10 cellular contexts compared by ENCODE assay signal in the genomic region with DNA sequence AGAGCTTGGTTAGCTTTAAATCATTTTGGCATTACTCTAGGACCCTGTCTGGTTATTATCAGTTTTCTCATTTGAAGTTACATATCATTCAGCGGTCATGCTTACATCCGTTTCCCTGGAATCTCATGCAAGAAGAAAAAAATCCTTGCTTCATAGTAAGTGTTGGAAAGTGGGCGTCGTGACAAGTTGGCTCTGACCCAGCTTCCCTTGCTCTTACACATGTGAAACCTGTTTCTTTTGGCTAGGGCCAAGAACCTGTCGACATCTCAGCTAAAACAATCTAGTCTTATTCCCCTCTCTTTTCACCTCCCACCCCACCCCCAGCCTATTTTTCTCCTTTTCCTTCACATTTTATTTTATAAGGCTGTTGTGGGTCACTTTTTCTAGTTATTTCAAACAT. TPM values are rescaled to one million over a fixed set of nuclear protein-coding genes. Genes with fewer than 3 reads are reported as not detected.
DNase-seq lines count a peak whose midpoint lies in the region; ATAC-seq and TF ChIP-seq lines count a peak whose summit lies in the region.
"Had no signal": no experiment of that assay in that cellular context is flagged by ENCODE, and none has a peak within 500 bp of the region (broad histone marks: within the 10 kb centered on the region; RNA-seq: fewer than 3 reads in every experiment).

No MANE protein-coding gene starts in this region.

- no peak overlapping the region for H3K14ac ChIP-seq in IMR-90 (replicated peaks; ENCODE audit: low read depth, low read length)

- H2BK15ac ChIP-seq in IMR-90 (ENCODE audit: low read depth, low read length), result no peak overlapping the region

- no peaks in the 10 kb centered on the region for H3K9me1 ChIP-seq in IMR-90 (ENCODE audit: insufficient read depth, low read length)

- no peak overlapping the region for H3K9ac ChIP-seq in IMR-90 (ENCODE audit: low read depth, low read length)

- H3K4me1 ChIP-seq in IMR-90 (ENCODE audit: control insufficient read depth, insufficient read depth, low read length) (no peaks in the 10 kb centered on the region), breast epithelium (no peaks in the 10 kb centered on the region), left ventricle myocardium inferior (peaks cover 68% of the 10 kb centered on the region)
- H3K4me1 ChIP-seq: foreskin keratinocyte had no signal

- no peak overlapping the region for H2BK20ac ChIP-seq in IMR-90 (ENCODE audit: low read depth, low read length)

- BruUV-seq in IMR-90 (replicated peaks; lab: Mats Ljungman, UMichigan), result no TSS peak

- peaks cover 3 to 4% of the 10 kb centered on the region in 2 experiments; a peak in 2 of 4 replicates for H3K79me1 ChIP-seq in IMR-90 (ENCODE audit: low read depth in 1 of 2, low read length in 2 of 2)

- H3K36me3 ChIP-seq in IMR-90 (ENCODE audit: control insufficient read depth, insufficient read depth, low read length) (no peaks in the 10 kb centered on the region), breast epithelium (no peaks in the 10 kb centered on the region), left ventricle myocardium inferior (no peaks in the 10 kb centered on the region)
- H3K36me3 ChIP-seq: spleen had no signal

- TF ChIP-seq POLR2A in IMR-90 (IDR thresholded peaks at IDR 0.05; ENCODE audit: low read depth, low read length), result no peak
- TF ChIP-seq POLR2A in breast epithelium (IDR thresholded peaks at IDR 0.05), result no peak

- H4K91ac ChIP-seq in IMR-90 (ENCODE audit: insufficient read depth, low read depth, low read length), result no peak overlapping the region

- TF ChIP-seq RAD21 in IMR-90 (IDR thresholded peaks at IDR 0.05; ENCODE audit: low read length), result no peak

- dilution Hi-C loops in IMR-90 (cut with HindIII; ENCODE audit: low sequenced_read_pairs, unreplicated experiment), result no loop called here

- H3K9me3 ChIP-seq in IMR-90 (ENCODE audit: control insufficient read depth, insufficient read depth, low read length) (no peaks in the 10 kb centered on the region), breast epithelium (no peaks in the 10 kb centered on the region), left ventricle myocardium inferior (replicated peaks) (no peaks in the 10 kb centered on the region)
- H3K9me3 ChIP-seq: spleen had no signal

- no peak overlapping the region for H2AK9ac ChIP-seq in IMR-90 (replicated peaks; ENCODE audit: low read depth, low read length, poor library complexity)

- no peak overlapping the region for H2AFZ ChIP-seq in IMR-90 (replicated peaks; ENCODE audit: low read length, poor library complexity)

- H3K4me3 ChIP-seq in IMR-90 (ENCODE audit: insufficient read depth, low read depth, low read length) (no peak overlapping the region), breast epithelium (no peak overlapping the region), left ventricle myocardium inferior (no peak overlapping the region)
- H3K4me3 ChIP-seq: spleen had no signal

- no peak overlapping the region for H4K8ac ChIP-seq in IMR-90 (ENCODE audit: low read depth in 2 of 2, low read length in 2 of 2)

- no peak overlapping the region for H2BK120ac ChIP-seq in IMR-90 (ENCODE audit: low read depth, low read length)

- intact Hi-C loops in IMR-90 (cut with micrococcal nuclease) (no loop called here), breast epithelium (cut with DNase I; ENCODE audit: low total_unique reads) (no loop called here), left ventricle myocardium inferior (cut with micrococcal nuclease) (no loop called here)

- H2AK5ac ChIP-seq in IMR-90 (ENCODE audit: low read depth, low read length), result no peak overlapping the region

- H3K18ac ChIP-seq in IMR-90 (ENCODE audit: low read depth, low read length), result no peak overlapping the region

- TF ChIP-seq CTCF in IMR-90 (conservative IDR thresholded peaks at IDR 0.05; ENCODE audit: low read depth, low read length) (no peak), breast epithelium (IDR thresholded peaks at IDR 0.05) (no peak), left ventricle myocardium inferior (IDR thresholded peaks at IDR 0.05; ENCODE audit: borderline replicate concordance) (no peak)

- no peak overlapping the region for H3K4me2 ChIP-seq in IMR-90 (ENCODE audit: low read depth, low read length)

- no CpG with 5 or more reads among the region's 5 CpGs for WGBS in IMR-90 (ENCODE audit: extremely low coverage in 2 of 2, insufficient read length in 1 of 2), 2 experiments

- H3K4ac ChIP-seq in IMR-90 (ENCODE audit: low read depth, low read length), result no peak overlapping the region

- CTCF ChIA-PET in IMR-90 (lab: Yijun Ruan, JAX), result interaction anchor here (0.9 to 1.3 kb wide), 2 partner anchors 9 to 38 kb away, joined by 3 read pairs; no protein-coding TSS in a partner anchor

- in situ Hi-C loops in IMR-90 (cut with MboI; ENCODE audit: low sequenced_read_pairs), result no loop called here

- H2BK5ac ChIP-seq in IMR-90 (ENCODE audit: low read depth, low read length, poor library complexity, severe bottlenecking), result no peak overlapping the region

- H4K20me1 ChIP-seq in IMR-90 (ENCODE audit: insufficient read depth, low read length), result no peaks in the 10 kb centered on the region; the same call in 1 of the 2 replicates

- H3K27ac ChIP-seq in IMR-90 (ENCODE audit: insufficient read depth, low read length), result no peak overlapping the region
- no peak overlapping the region for H3K27ac ChIP-seq in breast epithelium
- H3K27ac ChIP-seq in left ventricle myocardium inferior (replicated peaks), result peak overlapping the region; percentile 72
- H3K27ac ChIP-seq: foreskin keratinocyte had no signal

- H4K5ac ChIP-seq in IMR-90 (ENCODE audit: low read depth, low read length), result no peak overlapping the region

- no peak overlapping the region for H3K56ac ChIP-seq in IMR-90 (ENCODE audit: extremely low read depth, insufficient read depth, low read length)

- ATAC-seq in IMR-90 (ENCODE audit: low read depth), result no peak
- ATAC-seq: foreskin keratinocyte had no signal

- H3K27me3 ChIP-seq in IMR-90 (ENCODE audit: control insufficient read depth, insufficient read depth, low read length) (no peaks in the 10 kb centered on the region), breast epithelium (no peaks in the 10 kb centered on the region), left ventricle myocardium inferior (ENCODE audit: low read depth) (no peaks in the 10 kb centered on the region)
- H3K27me3 ChIP-seq: foreskin keratinocyte, spleen had no signal

- no peak overlapping the region for H3K23ac ChIP-seq in IMR-90 (ENCODE audit: low read depth, low read length)

- DNase-seq in IMR-90, result peak; percentile 59
- DNase-seq in breast epithelium (ENCODE audit: low spot score in 2 of 2), result peak; percentile 70 to 72
- DNase-seq in left ventricle myocardium inferior, result peak; percentile 88
- peak; percentile 78 for DNase-seq in pulmonary artery endothelial cell (ENCODE audit: low read depth, low spot score)
- DNase-seq in stimulated activated CD4-positive, alpha-beta T cell treated with anti-CD3 and anti-CD28 coated beads, Interleukin-4, amount 100 ng/mL, for 24 hours, result no peak
- DNase-seq in stimulated activated CD4-positive, alpha-beta T cell treated with anti-CD3 and anti-CD28 coated beads, Interleukin-2, amount 100 ng/mL, for 24 hours, result no peak
- DNase-seq in central memory CD4-positive, alpha-beta T cell, result no peak
- DNase-seq in GF-D8 (lab: John Stamatoyannopoulos, UW), result no peak
- DNase-seq: foreskin keratinocyte, spleen had no signal

- POLR2A ChIA-PET in IMR-90 (lab: Charles Lee; ENCODE audit: unreplicated experiment), result no interaction called here

TF ChIP-seq in IMR-90, 13 proteins besides CTCF, POLR2A, EP300 and RAD21:
- no peak for TF ChIP-seq FOS (IDR thresholded peaks at IDR 0.05; ENCODE audit: low read depth, low read length)
- no peak for TF ChIP-seq MAZ (IDR thresholded peaks at IDR 0.05; ENCODE audit: borderline replicate concordance, low read depth, low read length)
- TF ChIP-seq RCOR1 (IDR thresholded peaks at IDR 0.05; ENCODE audit: insufficient replicate concordance, low read length), result no peak
- no peak for TF ChIP-seq MXI1 (IDR thresholded peaks at IDR 0.05; ENCODE audit: borderline replicate concordance, low read depth, low read length)

RNA-seq across cellular contexts. Expression of a gene that starts 45.5 kb away (rescaled TPM):
- total RNA-seq in IMR-90 (2012; rRNA removed) (7.5 and 7.8 TPM in 2 replicates), breast epithelium (10 to 100 TPM; 18.2 to 26.5 (median 23.4) TPM), left ventricle myocardium inferior (33.5 TPM), pulmonary artery endothelial cell (10.2 and 17.5 TPM in 2 replicates)
- 7.1 and 7.2 TPM in 2 replicates for polyA plus RNA-seq in IMR-90 (2012; rRNA removed)
- 4.5 and 4.9 TPM in 2 replicates for polyA plus RNA-seq in IMR-90 (2012; cell fraction: cytosol; rRNA removed)
- 9.4 and 11.8 TPM in 2 replicates for polyA plus RNA-seq in IMR-90 (2012; cell fraction: nucleus; rRNA removed; ENCODE audit: low replicate concordance)

RNA-seq across cellular contexts. Expression of a gene that starts 46.7 kb away (rescaled TPM):
- total RNA-seq in IMR-90 (2012; rRNA removed), result 12.7 and 24.2 TPM in 2 replicates
- polyA plus RNA-seq in IMR-90 (2012; rRNA removed), result 17.4 and 23.3 TPM in 2 replicates
- 5.1 and 9.3 TPM in 2 replicates for polyA plus RNA-seq in IMR-90 (2012; cell fraction: cytosol; rRNA removed)
- polyA plus RNA-seq in IMR-90 (2012; cell fraction: nucleus; rRNA removed; ENCODE audit: low replicate concordance), result 4.8 and 25.3 TPM in 2 replicates
- 10 to 100 TPM; 17.4 to 24.2 (median 19.3) TPM for total RNA-seq in breast epithelium
- total RNA-seq in left ventricle myocardium inferior, result 18.1 TPM
- total RNA-seq in pulmonary artery endothelial cell, result 35.5 and 38.5 TPM in 2 replicates

Comparison
In these comparisons a context has a peak if more than half of its experiments do, and no peak if none do; other contexts are left out.
1. DNase-seq: peak in IMR-90 (single experiment), breast epithelium (2 of 2), left ventricle myocardium inferior (single experiment) and pulmonary artery endothelial cell (single experiment); none in stimulated activated CD4-positive, alpha-beta T cell treated with anti-CD3 and anti-CD28 coated beads, Interleukin-4, amount 100 ng/mL, for 24 hours (single experiment), stimulated activated CD4-positive, alpha-beta T cell treated with anti-CD3 and anti-CD28 coated beads, Interleukin-2, amount 100 ng/mL, for 24 hours (0 of 2), central memory CD4-positive, alpha-beta T cell (single experiment) and GF-D8 (single experiment).